In the genomic region with DNA sequence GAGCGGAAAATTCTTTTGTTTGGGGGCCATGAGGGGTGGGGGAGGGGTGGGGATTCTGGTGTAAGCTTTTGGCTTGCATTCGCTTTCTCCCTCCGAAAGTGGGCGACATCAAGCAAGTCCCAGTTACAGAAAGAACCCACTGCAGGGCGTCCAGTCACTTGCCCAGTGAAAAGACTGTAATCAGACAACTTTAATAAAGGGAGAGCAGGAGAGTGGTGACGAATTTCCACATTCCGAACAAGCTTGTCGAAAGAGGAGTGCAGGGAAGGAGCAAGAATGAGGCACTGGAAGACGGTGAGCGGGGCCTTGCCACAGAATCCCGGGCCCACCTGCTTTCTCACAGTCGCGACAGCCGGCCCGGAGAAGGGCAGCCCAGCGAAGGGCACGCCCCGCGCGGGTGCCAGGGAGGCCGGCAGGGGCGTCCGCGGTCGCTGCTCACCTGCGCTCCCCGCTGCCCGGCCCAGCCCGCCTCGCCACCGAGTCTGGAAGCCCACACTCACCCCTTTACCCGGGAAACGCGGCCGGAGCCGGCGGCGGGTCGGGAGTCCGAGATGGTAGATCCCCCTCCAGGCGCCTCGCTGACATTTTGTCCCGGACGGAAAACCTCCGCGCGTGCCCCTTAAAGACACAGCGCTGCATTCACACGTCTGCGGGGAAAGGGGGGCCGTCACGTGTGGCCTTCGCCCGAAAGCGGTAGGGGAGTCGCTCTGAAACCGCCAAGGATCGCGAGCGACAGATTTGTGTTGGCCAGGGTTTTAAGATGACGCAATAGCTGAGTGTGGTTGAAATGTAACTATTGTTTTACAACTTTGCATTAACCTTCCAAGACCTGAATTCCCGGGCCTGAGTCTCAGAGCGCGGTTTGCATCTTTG, we compare ENCODE assay signal across 8 cellular contexts. TPM values are rescaled to one million over a fixed set of nuclear protein-coding genes. Genes with fewer than 3 reads are reported as not detected.
DNase-seq lines count a peak whose midpoint lies in the region; ATAC-seq, FAIRE-seq and TF ChIP-seq lines count a peak whose summit lies in the region.

A gene with protein sequence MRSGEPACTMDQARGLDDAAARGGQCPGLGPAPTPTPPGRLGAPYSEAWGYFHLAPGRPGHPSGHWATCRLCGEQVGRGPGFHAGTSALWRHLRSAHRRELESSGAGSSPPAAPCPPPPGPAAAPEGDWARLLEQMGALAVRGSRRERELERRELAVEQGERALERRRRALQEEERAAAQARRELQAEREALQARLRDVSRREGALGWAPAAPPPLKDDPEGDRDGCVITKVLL (minus strand): TSS at position 675 of the 873 bp plus-strand sequence. CDS start 9,407 bp downstream, outside the sequence.

- H3K36me3 ChIP-seq in colonic mucosa, result no peaks in the 10 kb centered on the region

- intact Hi-C loops in colonic mucosa (cut with DNase I), result loop anchor here (5.0 kb wide), 1 partner anchor 55 kb away; the partner anchor contains the start of gene AGGF1

- FAIRE-seq in A549 (lab: Jason Lieb, UNC), result no peak

- H3K27me3 ChIP-seq in colonic mucosa (no peaks in the 10 kb centered on the region), layer of hippocampus (ENCODE audit: control insufficient read depth, insufficient read depth, low read length) (no peaks in the 10 kb centered on the region)

- POLR2A ChIA-PET in A549 (lab: Yijun Ruan, JAX), result interaction anchor here (0.5 to 2.3 kb wide), 7 partner anchors 10 to 544 kb away, joined by 3 to 14 read pairs (median 4); partner anchors contain the start of genes AGGF1 and WDR41

- H3K4me3 ChIP-seq in A549 (peak within 1 kb of the TSS; percentile 54), colonic mucosa (peak within 1 kb of the TSS; percentile 51)

- TF ChIP-seq RAD21 in A549 (conservative IDR thresholded peaks at IDR 0.05 in 1 of 2, IDR thresholded peaks at IDR 0.05 in 1 of 2), result peak; percentile 25 to 50; a peak in 3 of 5 replicates

- TF ChIP-seq EP300 in A549 (IDR thresholded peaks at IDR 0.05), result no peak

- under 1% methylated on average over 34 of the region's 64 CpGs for WGBS in A549 (ENCODE audit: missing lambda C conversion rate)

- peak within 1 kb of the TSS; percentile 81 to 82 for H3K9ac ChIP-seq in colonic mucosa (ENCODE audit: low read depth in 2 of 2, low read length in 2 of 2)

- H3K9me3 ChIP-seq in A549 (no peaks in the 10 kb centered on the region), colonic mucosa (no peaks in the 10 kb centered on the region)

- CTCF ChIA-PET in A549 (lab: Yijun Ruan, JAX), result interaction anchor here (0.9 to 5.9 kb wide), 15 partner anchors 9 to 405 kb away, joined by 3 to 58 read pairs (median 5); partner anchors contain the start of gene WDR41

- peak; percentile 44; the same call in 2 of the 3 replicates for TF ChIP-seq CTCF in A549 (IDR thresholded peaks at IDR 0.05)
- no peak for TF ChIP-seq CTCF in colonic mucosa (IDR thresholded peaks at IDR 0.05)

- DNase-seq in A549 (ENCODE audit: low read depth in 1 of 2, low spot score in 1 of 2) (peak; percentile 79 to 89), NCI-H446 treated with DMSO at 0.1 percent for 48 hours (lab: John Stamatoyannopoulos, UW) (peak; percentile 70), colonic mucosa (peak; percentile 84)
- DNase-seq in activated CD4-positive, alpha-beta T cell treated with anti-CD3 and anti-CD28 coated beads for 4 hours, result peak; percentile 37 to 39
- peak; percentile 47 to 50 for DNase-seq in stimulated activated CD4-positive, alpha-beta T cell treated with anti-CD3 and anti-CD28 coated beads, Interleukin-2, amount 100 ng/mL, for 24 hours

- peak within 1 kb of the TSS; percentile 75 for H3K4me2 ChIP-seq in A549

- ATAC-seq in A549 (peak; percentile 94 to 95), GM18519 (IDR thresholded peaks at IDR 0.05; ENCODE audit: low FRiP score, unreplicated experiment) (peak; percentile 40), HG03108 (IDR thresholded peaks at IDR 0.05; ENCODE audit: unreplicated experiment) (peak; percentile 42)

- H3K4me1 ChIP-seq in A549, result peaks cover 18% of the 10 kb centered on the region
- H3K4me1 ChIP-seq in colonic mucosa, result peaks cover 4% of the 10 kb centered on the region

- no peak for TF ChIP-seq POLR2A in A549 (IDR thresholded peaks at IDR 0.05; ENCODE audit: low read length)

- peak within 1 kb of the TSS; percentile 83 to 97 for H3K27ac ChIP-seq in A549
- H3K27ac ChIP-seq in colonic mucosa, result peak within 1 kb of the TSS; percentile 71
- peak within 1 kb of the TSS; percentile 88 for H3K27ac ChIP-seq in layer of hippocampus (ENCODE audit: low read depth, low read length)

TF ChIP-seq in A549, 52 proteins besides CTCF, POLR2A, EP300 and RAD21:
- TF ChIP-seq HOXA7 (CRISPR knock-in tag; IDR thresholded peaks at IDR 0.05), result no peak
- TF ChIP-seq FOSL2 (IDR thresholded peaks at IDR 0.05), result no peak
- peak; percentile 50 for TF ChIP-seq FOSL2 (CRISPR knock-in tag; IDR thresholded peaks at IDR 0.05)
- TF ChIP-seq EHF (CRISPR knock-in tag; IDR thresholded peaks at IDR 0.05), result 0 out of 2 replicates have a peak, but pooled peaks have one; percentile 34
- peak; percentile 81 for TF ChIP-seq USF2 (IDR thresholded peaks at IDR 0.05)
- no peak for TF ChIP-seq FOXS1 (CRISPR knock-in tag; IDR thresholded peaks at IDR 0.05)
- TF ChIP-seq NFE2L2 (conservative IDR thresholded peaks at IDR 0.05; ENCODE audit: low read length), result no peak
- peak; percentile 86 to 94 for TF ChIP-seq CEBPB (IDR thresholded peaks at IDR 0.05)
- TF ChIP-seq, protein P1, sequence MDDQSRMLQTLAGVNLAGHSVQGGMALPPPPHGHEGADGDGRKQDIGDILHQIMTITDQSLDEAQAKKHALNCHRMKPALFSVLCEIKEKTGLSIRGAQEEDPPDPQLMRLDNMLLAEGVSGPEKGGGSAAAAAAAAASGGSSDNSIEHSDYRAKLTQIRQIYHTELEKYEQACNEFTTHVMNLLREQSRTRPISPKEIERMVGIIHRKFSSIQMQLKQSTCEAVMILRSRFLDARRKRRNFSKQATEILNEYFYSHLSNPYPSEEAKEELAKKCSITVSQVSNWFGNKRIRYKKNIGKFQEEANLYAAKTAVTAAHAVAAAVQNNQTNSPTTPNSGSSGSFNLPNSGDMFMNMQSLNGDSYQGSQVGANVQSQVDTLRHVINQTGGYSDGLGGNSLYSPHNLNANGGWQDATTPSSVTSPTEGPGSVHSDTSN (IDR thresholded peaks at IDR 0.05), result 0 out of 2 replicates have a peak, but pooled peaks have one; percentile 2
- peak; percentile 91 for TF ChIP-seq E2F6 (IDR thresholded peaks at IDR 0.05; ENCODE audit: borderline replicate concordance, low read depth)
- peak; percentile 62; the same call in 1 of the 2 replicates for TF ChIP-seq PHF8 (IDR thresholded peaks at IDR 0.05; ENCODE audit: borderline replicate concordance, low read depth)
- peak; percentile 37; the same call in 2 of the 3 replicates for TF ChIP-seq SMC3 (IDR thresholded peaks at IDR 0.05)
- TF ChIP-seq MAX (IDR thresholded peaks at IDR 0.05), result peak; percentile 93
- peak in 1 of 2 experiments; percentile 76; a peak in 4 of 5 replicates for TF ChIP-seq JUN (IDR thresholded peaks at IDR 0.05)
- TF ChIP-seq BHLHE40 (IDR thresholded peaks at IDR 0.05; ENCODE audit: low read depth, low read length), result 0 out of 2 replicates have a peak, but pooled peaks have one; percentile 14
- peak; percentile 56 for TF ChIP-seq MYC (IDR thresholded peaks at IDR 0.05; ENCODE audit: borderline replicate concordance, low read length)
- peak; percentile 10 for TF ChIP-seq CHD2 (IDR thresholded peaks at IDR 0.05; ENCODE audit: low read length, partially characterized antibody)

RNA-seq across cellular contexts. Expression of the gene that starts here (rescaled TPM):
- 9.9 and 10.5 TPM in 2 replicates for polyA plus RNA-seq in A549 (2011; rRNA removed)
- 3.0 and 4.3 TPM in 2 replicates for polyA plus RNA-seq in A549 (2012; cell fraction: cytosol; rRNA removed)
- polyA plus RNA-seq in A549 (2012; cell fraction: nucleus; rRNA removed), result 2.3 and 3.2 TPM in 2 replicates
- 3.7 to 4.2 TPM (median 4.1 TPM) in 3 replicates for polyA plus RNA-seq in A549 (2017; fragmentation: RNase III; extraction: RNeasy Plus Mini Kit Qiagen cat#74134 plus additional on column Dnase treatment)
- 5.8 and 6.0 TPM in 2 replicates for polyA minus RNA-seq in A549 (2011; rRNA and poly(A)+ RNA removed)
- total RNA-seq in colonic mucosa, result 10 to 100 TPM; 10.2 to 12.6 TPM

Comparison
In these comparisons a context has a peak if more than half of its experiments do, and no peak if none do; other contexts are left out.
1. Peak in every context shown above with its lines: DNase-seq, ATAC-seq, H3K4me3 ChIP-seq and H3K27ac ChIP-seq.
2. ATAC-seq: peak in every context shown above with its lines; median percentile 94 in A549; 42 in HG03108; 40 in GM18519.